ENCODE assay signal across 30 cellular contexts in the genomic region with DNA sequence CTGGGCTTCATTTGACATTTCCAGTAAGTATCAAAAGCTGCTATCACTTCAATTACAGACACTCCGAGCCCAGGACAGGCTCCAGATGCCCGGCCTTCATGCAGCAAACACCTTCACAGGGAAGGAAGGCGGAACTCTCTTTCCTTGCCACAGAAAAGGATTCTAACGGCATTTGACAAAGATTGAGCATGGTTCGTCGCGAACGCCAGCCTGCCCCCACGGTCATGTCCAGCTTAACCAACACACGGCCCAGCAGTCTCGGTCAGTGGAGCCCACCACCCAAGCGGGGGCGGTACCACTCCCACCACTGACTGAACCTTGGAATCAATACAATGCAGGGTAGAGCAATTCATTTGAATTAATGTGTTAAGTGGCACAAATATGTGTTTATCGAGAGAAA.
"Had no signal": no experiment of that assay in that cellular context is flagged by ENCODE, and none has a peak within 500 bp of the region (broad histone marks: within the 10 kb centered on the region; RNA-seq: fewer than 3 reads in every experiment).

No MANE protein-coding gene starts in this region.

- H3K27ac ChIP-seq: adrenal gland, body of pancreas, colonic mucosa, esophagus muscularis mucosa, foreskin keratinocyte, gastrocnemius medialis had no signal

- H3K36me3 Mint-ChIP-seq: activated CD8-positive, alpha-beta memory T cell treated with anti-CD3 and anti-CD28 coated beads, Interleukin-2, amount 10 ng/mL, durations not matched to agents 7 days and 5 days had no signal

- H3K36me3 ChIP-seq: adrenal gland, colonic mucosa, esophagus muscularis mucosa, gastrocnemius medialis had no signal

- H3K27ac Mint-ChIP-seq: activated CD4-positive, alpha-beta memory T cell treated with anti-CD3 and anti-CD28 coated beads for 36 hours; activated CD4-positive, alpha-beta T cell treated with anti-CD3 and anti-CD28 coated beads for 36 hours; activated CD4-positive, alpha-beta T cell treated with anti-CD3 and anti-CD28 coated beads, Interleukin-2, amount 10 ng/mL, durations not matched to agents 24 days and 14 days; activated CD8-positive, alpha-beta memory T cell treated with anti-CD3 and anti-CD28 coated beads, Interleukin-2, amount 10 ng/mL, durations not matched to agents 7 days and 5 days; activated CD8-positive, alpha-beta T cell treated with anti-CD3 and anti-CD28 coated beads, Interleukin-2, amount 10 ng/mL, durations not matched to agents 7 days and 5 days; activated naive CD4-positive, alpha-beta T cell treated with anti-CD3 and anti-CD28 coated beads for 36 hours; activated naive CD4-positive, alpha-beta T cell treated with anti-CD3 and anti-CD28 coated beads, Interleukin-2, amount 50 U/mL, for 24 hours; activated naive CD8-positive, alpha-beta T cell treated with anti-CD3 and anti-CD28 coated beads for 36 hours; activated naive CD8-positive, alpha-beta T cell treated with anti-CD3 and anti-CD28 coated beads, Interleukin-2, amount 50 U/mL, for 24 hours; activated T-helper 1 cell treated with anti-CD3 and anti-CD28 coated beads, Interleukin-12 subunit alpha, Interleukin-12 subunit beta, Interleukin-2, Interleukin-4 antibody, amounts not matched to agents 30 ng/mL and 10 ng/mL and 1 ng/mL, durations not matched to agents 14 hours and 24 hours and 36 hours; activated T-helper 2 cell treated with anti-CD3 and anti-CD28 coated beads, Interferon-gamma antibody, Interleukin-2, Interleukin-4, amounts not matched to agents 10 μg/mL and 5 μg/mL and 100 μg/mL, durations not matched to agents 14 hours and 24 hours and 36 hours had no signal

- H3K9me3 ChIP-seq: colonic mucosa, gastrocnemius medialis had no signal

- DNase-seq: activated CD4-positive, alpha-beta memory T cell treated with anti-CD3 and anti-CD28 coated beads for 36 hours; activated CD4-positive, alpha-beta T cell treated with anti-CD3 and anti-CD28 coated beads for 36 hours; activated CD4-positive, alpha-beta T cell treated with anti-CD3 and anti-CD28 coated beads, Interleukin-2, amount 10 ng/mL, durations not matched to agents 24 days and 14 days; activated CD4-positive, CD25-positive, alpha-beta regulatory T cell; activated CD4-positive, CD25-positive, alpha-beta regulatory T cell treated with anti-CD3 and anti-CD28 coated beads, Interleukin-2, amount 50 U/mL, for 72 hours; activated CD8-positive, alpha-beta memory T cell treated with anti-CD3 and anti-CD28 coated beads, Interleukin-2, amount 10 ng/mL, durations not matched to agents 7 days and 5 days; activated CD8-positive, alpha-beta memory T cell treated with anti-CD3 and anti-CD28 coated beads, Interleukin-2, amount 50 U/mL, for 4 hours; activated CD8-positive, alpha-beta T cell treated with anti-CD3 and anti-CD28 coated beads, Interleukin-2, amount 10 ng/mL, durations not matched to agents 7 days and 5 days; activated effector memory CD4-positive, alpha-beta T cell treated with anti-CD3 and anti-CD28 coated beads, Interleukin-2, amount 50 U/mL, for 16 hours; activated naive CD4-positive, alpha-beta T cell treated with anti-CD3 and anti-CD28 coated beads for 36 hours; activated naive CD8-positive, alpha-beta T cell treated with anti-CD3 and anti-CD28 coated beads for 36 hours; activated naive CD8-positive, alpha-beta T cell treated with anti-CD3 and anti-CD28 coated beads, Interleukin-2, amount 50 U/mL, for 24 hours; activated T-cell treated with anti-CD3 and anti-CD28 coated beads, Interleukin-2, amount 50 U/mL, for 1 hour; activated T-cell treated with anti-CD3 and anti-CD28 coated beads, Interleukin-2, amount 50 U/mL, for 48 hours; adrenal gland; amygdala; body of pancreas; central memory CD4-positive, alpha-beta T cell; cerebellar nuclear complex; colonic mucosa; effector CD8-positive, alpha-beta T cell; erythroblast; foreskin keratinocyte; gastrocnemius medialis; glutamatergic neuron; T-helper 2 cell had no signal

- H3K4me1 ChIP-seq: adrenal gland, body of pancreas, colonic mucosa, esophagus muscularis mucosa, foreskin keratinocyte, gastrocnemius medialis had no signal

- H3K4me3 Mint-ChIP-seq: activated CD4-positive, alpha-beta memory T cell treated with anti-CD3 and anti-CD28 coated beads for 36 hours; activated CD4-positive, alpha-beta T cell treated with anti-CD3 and anti-CD28 coated beads for 36 hours; activated CD4-positive, alpha-beta T cell treated with anti-CD3 and anti-CD28 coated beads, Interleukin-2, amount 10 ng/mL, durations not matched to agents 24 days and 14 days; activated CD8-positive, alpha-beta memory T cell treated with anti-CD3 and anti-CD28 coated beads, Interleukin-2, amount 10 ng/mL, durations not matched to agents 7 days and 5 days; activated CD8-positive, alpha-beta T cell treated with anti-CD3 and anti-CD28 coated beads, Interleukin-2, amount 10 ng/mL, durations not matched to agents 7 days and 5 days; activated naive CD4-positive, alpha-beta T cell treated with anti-CD3 and anti-CD28 coated beads for 36 hours; activated naive CD4-positive, alpha-beta T cell treated with anti-CD3 and anti-CD28 coated beads, Interleukin-2, amount 50 U/mL, for 24 hours; activated naive CD8-positive, alpha-beta T cell treated with anti-CD3 and anti-CD28 coated beads for 36 hours; activated naive CD8-positive, alpha-beta T cell treated with anti-CD3 and anti-CD28 coated beads, Interleukin-2, amount 50 U/mL, for 24 hours; activated T-helper 1 cell treated with anti-CD3 and anti-CD28 coated beads, Interleukin-12 subunit alpha, Interleukin-12 subunit beta, Interleukin-2, Interleukin-4 antibody, amounts not matched to agents 30 ng/mL and 10 ng/mL and 1 ng/mL, durations not matched to agents 14 hours and 24 hours and 36 hours had no signal

- H3K4me3 ChIP-seq: adrenal gland, body of pancreas, colonic mucosa, esophagus muscularis mucosa, gastrocnemius medialis had no signal

- H3K4me1 Mint-ChIP-seq: activated CD4-positive, alpha-beta T cell treated with anti-CD3 and anti-CD28 coated beads for 36 hours; activated CD4-positive, alpha-beta T cell treated with anti-CD3 and anti-CD28 coated beads, Interleukin-2, amount 10 ng/mL, durations not matched to agents 24 days and 14 days; activated CD8-positive, alpha-beta memory T cell treated with anti-CD3 and anti-CD28 coated beads, Interleukin-2, amount 10 ng/mL, durations not matched to agents 7 days and 5 days; activated naive CD4-positive, alpha-beta T cell treated with anti-CD3 and anti-CD28 coated beads, Interleukin-2, amount 50 U/mL, for 24 hours; activated naive CD8-positive, alpha-beta T cell treated with anti-CD3 and anti-CD28 coated beads for 36 hours; activated naive CD8-positive, alpha-beta T cell treated with anti-CD3 and anti-CD28 coated beads, Interleukin-2, amount 50 U/mL, for 24 hours had no signal

- H3K27me3 ChIP-seq: adrenal gland, body of pancreas, colonic mucosa, foreskin keratinocyte, gastrocnemius medialis had no signal

- H3K27me3 Mint-ChIP-seq: activated CD4-positive, alpha-beta T cell treated with anti-CD3 and anti-CD28 coated beads, Interleukin-2, amount 10 ng/mL, durations not matched to agents 24 days and 14 days; activated CD8-positive, alpha-beta memory T cell treated with anti-CD3 and anti-CD28 coated beads, Interleukin-2, amount 10 ng/mL, durations not matched to agents 7 days and 5 days; activated naive CD8-positive, alpha-beta T cell treated with anti-CD3 and anti-CD28 coated beads for 36 hours; activated naive CD8-positive, alpha-beta T cell treated with anti-CD3 and anti-CD28 coated beads, Interleukin-2, amount 50 U/mL, for 24 hours had no signal
